8 cellular contexts compared by ENCODE assay signal in the genomic region with DNA sequence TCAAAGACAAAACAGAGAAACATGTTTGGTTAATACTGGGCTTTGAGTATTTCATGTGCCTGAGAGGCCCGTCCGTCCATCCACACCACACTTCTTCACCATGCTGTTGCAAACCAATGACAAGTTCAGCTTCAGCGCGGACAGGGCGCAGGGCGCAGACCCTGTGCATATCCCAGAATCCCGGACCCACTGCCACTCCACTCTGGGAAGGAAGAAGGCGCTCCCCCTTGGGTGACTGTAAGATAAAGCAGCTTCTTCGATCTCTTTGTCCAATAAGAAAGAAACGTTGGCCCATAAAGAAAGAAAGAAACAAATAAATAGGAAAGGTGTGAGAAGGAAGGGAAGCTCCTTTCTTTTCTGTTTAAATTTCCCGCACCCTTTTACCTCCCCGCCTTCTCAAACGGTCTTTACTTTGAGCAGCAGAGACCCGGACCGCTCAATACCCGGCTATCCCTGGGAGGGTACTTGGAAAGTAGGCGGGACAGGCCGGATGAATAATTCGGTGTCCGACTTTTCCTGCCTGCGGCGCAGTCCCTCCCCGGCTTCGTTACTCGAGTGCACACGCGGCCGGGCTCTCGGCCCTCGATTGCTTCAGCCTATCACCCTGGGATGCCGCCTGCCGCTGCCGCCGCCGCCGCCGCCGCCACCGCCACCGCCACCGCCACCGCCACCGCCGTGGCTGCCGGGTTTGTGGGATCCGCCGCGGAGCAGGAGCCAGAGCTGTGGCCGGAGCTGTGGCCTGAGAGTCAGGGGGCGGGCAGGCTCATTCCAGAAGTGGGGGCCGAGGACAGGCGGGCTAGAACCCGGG. TPM values are rescaled to one million over a fixed set of nuclear protein-coding genes. Genes with fewer than 3 reads are reported as not detected.
DNase-seq lines count a peak whose midpoint lies in the region; ATAC-seq, FAIRE-seq and TF ChIP-seq lines count a peak whose summit lies in the region.

No MANE protein-coding gene starts in this region.

- peak overlapping the region; percentile 98 for H3K4me3 ChIP-seq in suprapubic skin

- no peak for TF ChIP-seq CTCF in suprapubic skin (IDR thresholded peaks at IDR 0.05)

- DNase-seq in COR-L47 (lab: John Stamatoyannopoulos, UW) (peak; percentile 96), NCI-H82 treated with DMSO at 0.1 percent for 48 hours (lab: John Stamatoyannopoulos, UW; ENCODE audit: unreplicated experiment) (peak; percentile 89), frontal cortex (ENCODE audit: low spot score in 2 of 2) (peak; percentile 93 to 95), suprapubic skin (ENCODE audit: low spot score in 2 of 2) (peak; percentile 94)
- DNase-seq in activated naive CD4-positive, alpha-beta T cell treated with Interleukin-2 at 50 U/mL for 16 hours, result peak; percentile 11
- no peak for DNase-seq in natural killer cell treated with Interleukin-12 subunit alpha and Interleukin-12 subunit beta and Interleukin-15 and Interleukin-18, amount 100 ng/mL, for 72 hours (ENCODE audit: low spot score)

- no peaks in the 10 kb centered on the region for H3K9me3 ChIP-seq in suprapubic skin

- H3K27me3 Mint-ChIP-seq in natural killer cell treated with Interleukin-12 subunit alpha and Interleukin-12 subunit beta and Interleukin-15 and Interleukin-18, amount 100 ng/mL, for 72 hours, result peaks cover 26 to 32% of the 10 kb centered on the region in 2 donors

- no peak for TF ChIP-seq POLR2A in suprapubic skin (IDR thresholded peaks at IDR 0.05)

- peak; percentile 43 for ATAC-seq in GM19468 (IDR thresholded peaks at IDR 0.05; ENCODE audit: extremely low read depth, unreplicated experiment)
- peak; percentile 79 for ATAC-seq in HG03565 (IDR thresholded peaks at IDR 0.05; ENCODE audit: unreplicated experiment)
- peak; percentile 62 to 77 for ATAC-seq in natural killer cell treated with Interleukin-12 subunit alpha and Interleukin-12 subunit beta and Interleukin-15 and Interleukin-18, amount 100 ng/mL, for 72 hours

- H3K4me1 Mint-ChIP-seq in natural killer cell treated with Interleukin-12 subunit alpha and Interleukin-12 subunit beta and Interleukin-15 and Interleukin-18, amount 100 ng/mL, for 72 hours (ENCODE audit: low read depth in 2 of 2), result peaks cover 6 to 7% of the 10 kb centered on the region in 2 donors

- no peak for TF ChIP-seq EP300 in suprapubic skin (IDR thresholded peaks at IDR 0.05)

- peaks cover 3% of the 10 kb centered on the region for H3K9me3 Mint-ChIP-seq in natural killer cell treated with Interleukin-12 subunit alpha and Interleukin-12 subunit beta and Interleukin-15 and Interleukin-18, amount 100 ng/mL, for 72 hours

- no peak for FAIRE-seq in frontal cortex (lab: Jason Lieb, UNC)

- H3K36me3 Mint-ChIP-seq in natural killer cell treated with Interleukin-12 subunit alpha and Interleukin-12 subunit beta and Interleukin-15 and Interleukin-18, amount 100 ng/mL, for 72 hours, result peaks cover 12% of the 10 kb centered on the region

- H3K4me3 Mint-ChIP-seq in natural killer cell treated with Interleukin-12 subunit alpha and Interleukin-12 subunit beta and Interleukin-15 and Interleukin-18, amount 100 ng/mL, for 72 hours, result peak overlapping the region; percentile 70

- H3K27me3 ChIP-seq in suprapubic skin, result no peaks in the 10 kb centered on the region

- peaks cover 41% of the 10 kb centered on the region for H3K4me1 ChIP-seq in suprapubic skin

- H3K27ac Mint-ChIP-seq in natural killer cell treated with Interleukin-12 subunit alpha and Interleukin-12 subunit beta and Interleukin-15 and Interleukin-18, amount 100 ng/mL, for 72 hours, result no peak overlapping the region

- under 1% methylated on average over 30 of the region's 53 CpGs for WGBS in suprapubic skin

- H3K27ac ChIP-seq in suprapubic skin, result peak overlapping the region; percentile 91

- no peaks in the 10 kb centered on the region for H3K36me3 ChIP-seq in suprapubic skin

RNA-seq across cellular contexts. Expression of a gene that starts 0.6 kb away (rescaled TPM):
- total RNA-seq in frontal cortex (28.9 TPM), suprapubic skin (10 to 100 TPM; 31.8 to 48.3 (median 37.8) TPM)
- total RNA-seq in natural killer cell treated with Interleukin-12 subunit alpha and Interleukin-12 subunit beta and Interleukin-15 and Interleukin-18, amount 100 ng/mL, for 72 hours, result not detected

Comparison
In these comparisons a context has a peak if more than half of its experiments do, and no peak if none do; other contexts are left out.
1. RNA of a gene that starts 0.6 kb away (total RNA-seq): 31.8 to 48.3 TPM in suprapubic skin and 28.9 TPM in frontal cortex (single experiment); not detected in natural killer cell treated with Interleukin-12 subunit alpha and Interleukin-12 subunit beta and Interleukin-15 and Interleukin-18, amount 100 ng/mL, for 72 hours; every median in the first group is over 10 times any median in the second.
2. Peak in every context shown above with its lines, with median percentiles within 50 percentile points of each other: ATAC-seq.